Comparison of ENCODE assay signal across 8 cellular contexts in the genomic region with DNA sequence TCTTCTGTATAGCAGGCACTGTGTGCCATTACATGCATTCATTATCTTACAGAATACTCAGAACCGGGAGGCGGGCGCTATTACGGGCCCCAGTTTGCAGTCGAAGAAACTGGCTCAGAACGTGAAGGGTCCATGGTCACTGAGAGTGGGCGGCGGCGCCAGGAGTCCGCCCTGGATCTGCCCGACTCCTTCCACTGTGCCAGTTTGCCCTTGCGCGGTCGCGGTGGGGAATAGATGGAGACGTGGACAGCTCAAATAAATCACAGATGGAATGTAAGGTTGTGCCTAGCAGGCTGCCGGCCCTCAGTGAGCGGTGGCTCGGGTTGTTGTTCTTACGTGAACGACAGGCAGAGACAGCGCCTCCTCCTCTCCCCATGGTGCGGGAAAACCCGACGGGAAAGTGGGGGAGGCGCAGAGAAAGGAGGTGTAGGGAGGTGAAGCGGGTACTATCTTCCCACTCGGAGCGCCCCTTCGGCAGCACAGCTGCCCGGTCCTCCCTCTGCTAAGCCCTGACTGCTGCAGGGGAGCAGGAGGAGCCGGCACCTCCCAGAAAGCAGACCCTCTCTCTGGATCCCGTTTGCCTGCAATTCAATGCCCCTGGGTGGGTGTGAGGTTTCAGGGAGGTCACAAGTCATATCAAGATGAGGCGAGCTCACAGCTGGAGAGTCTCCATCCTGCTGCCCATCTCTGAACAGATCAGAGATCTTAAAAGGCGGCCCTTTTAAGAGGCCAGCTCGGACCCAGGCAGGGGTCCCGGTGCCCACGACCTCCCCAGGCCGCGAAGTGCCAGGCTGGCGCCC. TPM values are rescaled to one million over a fixed set of nuclear protein-coding genes. Genes with fewer than 3 reads are reported as not detected.
DNase-seq lines count a peak whose midpoint lies in the region; TF ChIP-seq lines count a peak whose summit lies in the region.

No MANE protein-coding gene starts in this region.

- peak in 3 of 5 donors; percentile 17 to 27 (median 24) for DNase-seq in CD4-positive, alpha-beta memory T cell
- DNase-seq in HuH-7 (ENCODE audit: low spot score): peak; percentile 67
- DNase-seq in activated CD4-positive, alpha-beta T cell treated with anti-CD3 and anti-CD28 coated beads, Interleukin-2, amount 50 U/mL, for 48 hours: peak; percentile 47 to 56
- DNase-seq in esophagus squamous epithelium (lab: John Stamatoyannopoulos, UW): no peak
- DNase-seq in NCI-H1436 treated with DMSO at 0.1 percent for 48 hours (lab: John Stamatoyannopoulos, UW): no peak
- no peak for DNase-seq in NCI-H2196 treated with DMSO at 0.1 percent for 48 hours (lab: John Stamatoyannopoulos, UW; ENCODE audit: unreplicated experiment)
- DNase-seq in SIG-M5 (lab: John Stamatoyannopoulos, UW): no peak

- H3K36me3 ChIP-seq in CD4-positive, alpha-beta memory T cell (ENCODE audit: insufficient read depth, low read length): no peaks in the 10 kb centered on the region
- no peaks in the 10 kb centered on the region for H3K36me3 ChIP-seq in esophagus squamous epithelium

- TF ChIP-seq CTCF in esophagus squamous epithelium (IDR thresholded peaks at IDR 0.05) (no peak), nephron (IDR thresholded peaks at IDR 0.05; ENCODE audit: unreplicated experiment in 3 of 3) (no peak)

- peaks cover 10 to 18% of the 10 kb centered on the region in 2 donors for H3K27me3 Mint-ChIP-seq in CD4-positive, alpha-beta memory T cell
- H3K27me3 Mint-ChIP-seq in nephron (ENCODE audit: low read depth): peaks cover 60% of the 10 kb centered on the region

- CTCF ChIA-PET in CD4-positive, alpha-beta memory T cell (lab: Charles Lee; ENCODE audit: partially characterized antibody): interaction anchor here (0.7 to 6.1 kb wide), 25 partner anchors 16 to 284 kb away, joined by 3 to 62 read pairs (median 6); partner anchors contain the start of genes RLF and SMAP2

- H3K9me3 ChIP-seq in CD4-positive, alpha-beta memory T cell (ENCODE audit: control insufficient read depth in 1 of 2, low read length in 2 of 2): no peaks in the 10 kb centered on the region
- no peaks in the 10 kb centered on the region for H3K9me3 ChIP-seq in esophagus squamous epithelium

- H3K4me1 Mint-ChIP-seq in CD4-positive, alpha-beta memory T cell: peaks cover 14 to 61% (median 35%) of the 10 kb centered on the region in 4 donors
- H3K4me1 Mint-ChIP-seq in nephron: peaks cover 21% of the 10 kb centered on the region

- H3K27me3 ChIP-seq in CD4-positive, alpha-beta memory T cell (ENCODE audit: insufficient read depth, low read length): no peaks in the 10 kb centered on the region
- peaks cover 0 to 69% (median 9%) of the 10 kb centered on the region in 4 donors for H3K27me3 ChIP-seq in esophagus squamous epithelium

- no peaks in the 10 kb centered on the region for H3K9me3 Mint-ChIP-seq in CD4-positive, alpha-beta memory T cell
- H3K9me3 Mint-ChIP-seq in nephron: no peaks in the 10 kb centered on the region

- peaks cover 44% of the 10 kb centered on the region for H3K4me1 ChIP-seq in CD4-positive, alpha-beta memory T cell (ENCODE audit: insufficient read depth, low read length)
- peaks cover 18 to 32% (median 26%) of the 10 kb centered on the region in 3 donors for H3K4me1 ChIP-seq in esophagus squamous epithelium

- POLR2A ChIA-PET in CD4-positive, alpha-beta memory T cell (lab: Charles Lee; ENCODE audit: partially characterized antibody): interaction anchor here (0.5 to 2.8 kb wide), 20 partner anchors 10 to 516 kb away, joined by 3 to 11 read pairs (median 4); partner anchors contain the start of genes RLF, SMAP2 and ZMPSTE24

- H3K27ac ChIP-seq in CD4-positive, alpha-beta memory T cell (ENCODE audit: low read depth, low read length): no peak overlapping the region
- peak overlapping the region in 2 of 4 donors; percentile 13 to 47 for H3K27ac ChIP-seq in esophagus squamous epithelium

- no peaks in the 10 kb centered on the region for H3K36me3 Mint-ChIP-seq in CD4-positive, alpha-beta memory T cell
- H3K36me3 Mint-ChIP-seq in nephron (ENCODE audit: low read depth): no peaks in the 10 kb centered on the region

- WGBS in esophagus squamous epithelium, 2 donors: 2 to 4% methylated on average over 13 to 14 of the region's 41 CpGs

- TF ChIP-seq POLR2A in esophagus squamous epithelium (IDR thresholded peaks at IDR 0.05): no peak

- intact Hi-C loops in CD4-positive, alpha-beta memory T cell (cut with micrococcal nuclease): loop anchor here (1.0 to 2.0 kb wide), 5 partner anchors 22 to 163 kb away; partner anchors contain the start of genes RLF and ZMPSTE24
- intact Hi-C loops in esophagus squamous epithelium (cut with DNase I): no loop called here

- peak overlapping the region in 6 of 7 donors; percentile 46 to 87 (median 72) for H3K27ac Mint-ChIP-seq in CD4-positive, alpha-beta memory T cell
- H3K27ac Mint-ChIP-seq in nephron: peak overlapping the region; percentile 65 to 89 (median 82)

- peak overlapping the region; percentile 79 to 95 (median 87) for H3K4me3 Mint-ChIP-seq in CD4-positive, alpha-beta memory T cell
- peak overlapping the region; percentile 78 to 88 (median 84) for H3K4me3 Mint-ChIP-seq in nephron

- peak overlapping the region; percentile 65 to 74 for H3K4me3 ChIP-seq in CD4-positive, alpha-beta memory T cell (ENCODE audit: low read length in 2 of 2)
- peak overlapping the region; percentile 22 to 70 (median 46) for H3K4me3 ChIP-seq in esophagus squamous epithelium

RNA-seq across cellular contexts. Expression of gene COL9A2, which starts 1.1 kb away (rescaled TPM):
- total RNA-seq in CD4-positive, alpha-beta memory T cell: 1 to 10 TPM; 2.1 to 2.8 TPM
- under 1 TPM in 1 of 2 donors, not detected in 1; 0.41 TPM for polyA plus RNA-seq in CD4-positive, alpha-beta memory T cell
- total RNA-seq in esophagus squamous epithelium: 1 to 10 TPM in 2 of 4 donors, under 1 TPM in 1, not detected in 1; 0.26 to 4.0 (median 2.1) TPM

RNA-seq across cellular contexts. Expression of gene SMAP2, which starts 57.5 kb away (rescaled TPM):
- 100 to 1,000 TPM; 123 TPM for total RNA-seq in CD4-positive, alpha-beta memory T cell
- 100 to 1,000 TPM; 258 to 358 TPM for polyA plus RNA-seq in CD4-positive, alpha-beta memory T cell
- total RNA-seq in esophagus squamous epithelium: 10 to 100 TPM; 15.1 to 34.9 (median 23.8) TPM

RNA-seq across cellular contexts. Expression of gene ZMPSTE24, which starts 58.0 kb away (rescaled TPM):
- total RNA-seq in CD4-positive, alpha-beta memory T cell: 10 to 100 TPM; 19.7 to 21.0 TPM
- polyA plus RNA-seq in CD4-positive, alpha-beta memory T cell: 10 to 100 TPM; 27.1 to 44.1 TPM
- total RNA-seq in esophagus squamous epithelium: 10 to 100 TPM; 26.2 to 47.1 (median 39.0) TPM

Comparison
In these comparisons a context has a peak if more than half of its experiments do, and no peak if none do; other contexts are left out.
1. DNase-seq: peak in CD4-positive, alpha-beta memory T cell (3 of 5), HuH-7 (single experiment) and activated CD4-positive, alpha-beta T cell treated with anti-CD3 and anti-CD28 coated beads, Interleukin-2, amount 50 U/mL, for 48 hours (2 of 2); none in esophagus squamous epithelium (single experiment), NCI-H1436 treated with DMSO at 0.1 percent for 48 hours (single experiment), NCI-H2196 treated with DMSO at 0.1 percent for 48 hours (single experiment) and SIG-M5 (single experiment).